ENCODE assay signal across 1 cellular context in the genomic region with DNA sequence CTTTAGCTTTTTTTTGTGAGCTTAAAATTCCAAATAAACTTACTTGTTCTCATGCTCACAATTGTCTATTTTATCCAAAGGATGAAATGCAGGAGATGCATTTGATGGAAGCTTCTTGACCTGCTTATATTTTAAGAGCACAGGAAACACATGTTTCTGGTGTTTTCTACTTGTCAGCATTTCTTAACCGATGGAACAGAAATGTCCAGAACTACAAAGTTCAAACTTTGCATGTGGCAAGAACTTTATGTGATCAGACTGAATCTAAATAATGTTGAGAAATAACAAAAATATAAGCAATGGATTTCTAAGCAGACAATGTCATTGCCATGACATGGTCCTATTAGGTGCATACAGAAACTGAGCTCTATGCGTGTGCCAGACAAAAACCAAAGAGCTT.
TF ChIP-seq lines count a peak whose summit lies in the region.

No MANE protein-coding gene starts in this region.

TF ChIP-seq in IMR-90, 13 proteins besides CTCF, POLR2A, EP300 and RAD21:
- TF ChIP-seq, protein P1, sequence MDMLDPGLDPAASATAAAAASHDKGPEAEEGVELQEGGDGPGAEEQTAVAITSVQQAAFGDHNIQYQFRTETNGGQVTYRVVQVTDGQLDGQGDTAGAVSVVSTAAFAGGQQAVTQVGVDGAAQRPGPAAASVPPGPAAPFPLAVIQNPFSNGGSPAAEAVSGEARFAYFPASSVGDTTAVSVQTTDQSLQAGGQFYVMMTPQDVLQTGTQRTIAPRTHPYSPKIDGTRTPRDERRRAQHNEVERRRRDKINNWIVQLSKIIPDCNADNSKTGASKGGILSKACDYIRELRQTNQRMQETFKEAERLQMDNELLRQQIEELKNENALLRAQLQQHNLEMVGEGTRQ (IDR thresholded peaks at IDR 0.05; ENCODE audit: low read depth, low read length) = no peak
- TF ChIP-seq MAFK (IDR thresholded peaks at IDR 0.05; ENCODE audit: low read depth, low read length) = peak; percentile 80
